Comparison of ENCODE assay signal across 4 cellular contexts in the genomic region with DNA sequence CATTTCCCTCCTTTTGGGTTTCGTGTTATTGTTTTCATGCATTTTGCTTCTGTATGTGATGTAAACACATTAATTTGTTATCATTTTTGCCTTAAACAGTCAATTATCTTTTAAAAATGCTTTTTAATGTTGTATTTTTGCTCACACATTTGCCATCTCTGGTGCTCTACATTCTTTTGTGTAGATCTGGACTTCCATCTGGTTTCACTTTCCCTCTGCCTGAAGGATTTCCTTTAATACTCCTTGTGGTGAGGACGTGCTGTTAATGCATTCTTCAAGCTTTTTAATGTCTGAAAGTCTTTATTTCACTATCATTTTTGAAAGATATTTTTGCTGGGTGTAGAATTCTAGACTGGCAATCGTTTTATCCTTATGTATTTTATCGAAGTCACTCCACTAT.
DNase-seq lines count a peak whose midpoint lies in the region; ATAC-seq and TF ChIP-seq lines count a peak whose summit lies in the region.
"Not testable (repeated sequence)": the region's sequence is repeated elsewhere in the genome, so short reads cannot be mapped to it uniquely, and the experiment has no call there.

No MANE protein-coding gene starts in this region.

- H3K27ac ChIP-seq in HUES48 (ENCODE audit: low read depth, low read length); lower lobe of right lung; upper lobe of left lung: not testable (repeated sequence)

- H3K9me3 ChIP-seq in HUES48 (ENCODE audit: control insufficient read depth, insufficient read depth, low read length) (peaks cover 88% of the 10 kb centered on the region), lower lobe of right lung (peaks cover 31% of the 10 kb centered on the region), upper lobe of left lung (peaks cover 0 to 56% (median 3%) of the 10 kb centered on the region in 4 donors)

- not testable (repeated sequence) for H3K9ac ChIP-seq in HUES48 (ENCODE audit: low read depth, low read length)

- H3K4me3 ChIP-seq in HUES48 (ENCODE audit: low read depth, low read length) = peak overlapping the region; percentile 2; the same call in 1 of the 2 replicates
- H3K4me3 ChIP-seq in lower lobe of right lung, upper lobe of left lung: not testable (repeated sequence)

- not testable (repeated sequence) for H3K27me3 ChIP-seq in HUES48 (ENCODE audit: control insufficient read depth, insufficient read depth, low read length); lower lobe of right lung (ENCODE audit: low read depth); upper lobe of left lung

- intact Hi-C loops in lower lobe of right lung (cut with DNase I) = not testable (repeated sequence)

- TF ChIP-seq CTCF in lower lobe of right lung (IDR thresholded peaks at IDR 0.05); upper lobe of left lung (IDR thresholded peaks at IDR 0.05): not testable (repeated sequence)

- not testable (repeated sequence) for TF ChIP-seq POLR2A in upper lobe of left lung (IDR thresholded peaks at IDR 0.05)

- H3K4me1 ChIP-seq in HUES48 (ENCODE audit: control insufficient read depth, insufficient read depth, low read length); lower lobe of right lung; upper lobe of left lung: not testable (repeated sequence)

- not testable (repeated sequence) for TF ChIP-seq EP300 in upper lobe of left lung (IDR thresholded peaks at IDR 0.05)

- DNase-seq in lower lobe of right lung, upper lobe of left lung: not testable (repeated sequence)

- 43 to 51% methylated on average over 4 of the region's 4 CpGs for WGBS in upper lobe of left lung, 2 donors

- ATAC-seq in esophagus mucosa = peak; percentile 46
- ATAC-seq in lower lobe of right lung = peak; percentile 51 to 61
- ATAC-seq in upper lobe of left lung (ENCODE audit: low FRiP score in 2 of 2) = peak; percentile 72 to 75

- not testable (repeated sequence) for H3K36me3 ChIP-seq in HUES48 (ENCODE audit: control insufficient read depth, insufficient read depth, low read length); lower lobe of right lung; upper lobe of left lung
